ENCODE assay signal across 1 cellular context in the genomic region with DNA sequence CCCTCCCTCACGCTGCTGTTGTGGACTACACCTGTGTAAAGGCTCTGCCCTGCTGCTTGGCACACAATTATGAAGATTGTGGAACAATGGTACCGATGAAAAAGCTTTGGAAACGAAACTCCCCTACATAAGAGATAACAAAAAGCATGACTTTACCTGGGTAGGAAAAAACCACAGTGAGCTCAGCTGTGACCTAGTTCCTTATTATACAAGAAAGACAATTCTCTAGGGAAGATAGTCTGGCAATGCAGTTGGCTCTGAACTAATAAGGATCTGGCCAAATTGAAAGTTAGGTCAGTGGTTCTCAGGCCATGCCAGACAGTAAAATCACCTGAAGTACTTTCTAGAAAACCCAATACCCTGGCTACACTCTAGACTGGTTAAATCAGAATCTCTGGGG.
TF ChIP-seq lines count a peak whose summit lies in the region.

No MANE protein-coding gene starts in this region.

TF ChIP-seq in SK-N-SH, 30 proteins besides CTCF, POLR2A, EP300 and RAD21:
- TF ChIP-seq, protein P1, sequence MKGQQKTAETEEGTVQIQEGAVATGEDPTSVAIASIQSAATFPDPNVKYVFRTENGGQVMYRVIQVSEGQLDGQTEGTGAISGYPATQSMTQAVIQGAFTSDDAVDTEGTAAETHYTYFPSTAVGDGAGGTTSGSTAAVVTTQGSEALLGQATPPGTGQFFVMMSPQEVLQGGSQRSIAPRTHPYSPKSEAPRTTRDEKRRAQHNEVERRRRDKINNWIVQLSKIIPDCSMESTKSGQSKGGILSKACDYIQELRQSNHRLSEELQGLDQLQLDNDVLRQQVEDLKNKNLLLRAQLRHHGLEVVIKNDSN (IDR thresholded peaks at IDR 0.05; ENCODE audit: borderline replicate concordance, low read depth), result no peak
- no peak for TF ChIP-seq POLR2AphosphoS5 (IDR thresholded peaks at IDR 0.05; ENCODE audit: low read depth, low read length)
- TF ChIP-seq FOXJ3 (CRISPR knock-in tag; IDR thresholded peaks at IDR 0.05), result no peak
- TF ChIP-seq TEAD4 (IDR thresholded peaks at IDR 0.05; ENCODE audit: borderline replicate concordance, insufficient read depth), result no peak
- TF ChIP-seq, protein P2, sequence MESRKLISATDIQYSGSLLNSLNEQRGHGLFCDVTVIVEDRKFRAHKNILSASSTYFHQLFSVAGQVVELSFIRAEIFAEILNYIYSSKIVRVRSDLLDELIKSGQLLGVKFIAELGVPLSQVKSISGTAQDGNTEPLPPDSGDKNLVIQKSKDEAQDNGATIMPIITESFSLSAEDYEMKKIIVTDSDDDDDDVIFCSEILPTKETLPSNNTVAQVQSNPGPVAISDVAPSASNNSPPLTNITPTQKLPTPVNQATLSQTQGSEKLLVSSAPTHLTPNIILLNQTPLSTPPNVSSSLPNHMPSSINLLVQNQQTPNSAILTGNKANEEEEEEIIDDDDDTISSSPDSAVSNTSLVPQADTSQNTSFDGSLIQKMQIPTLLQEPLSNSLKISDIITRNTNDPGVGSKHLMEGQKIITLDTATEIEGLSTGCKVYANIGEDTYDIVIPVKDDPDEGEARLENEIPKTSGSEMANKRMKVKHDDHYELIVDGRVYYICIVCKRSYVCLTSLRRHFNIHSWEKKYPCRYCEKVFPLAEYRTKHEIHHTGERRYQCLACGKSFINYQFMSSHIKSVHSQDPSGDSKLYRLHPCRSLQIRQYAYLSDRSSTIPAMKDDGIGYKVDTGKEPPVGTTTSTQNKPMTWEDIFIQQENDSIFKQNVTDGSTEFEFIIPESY (IDR thresholded peaks at IDR 0.05; ENCODE audit: borderline replicate concordance, low read depth), result no peak
- no peak for TF ChIP-seq SMC3 (IDR thresholded peaks at IDR 0.05; ENCODE audit: low read depth, low read length)
- no peak for TF ChIP-seq TAF1 (IDR thresholded peaks at IDR 0.05; ENCODE audit: borderline replicate concordance, low read depth, low read length)
- no peak for TF ChIP-seq ELF1 (IDR thresholded peaks at IDR 0.05)
